Comparison of ENCODE assay signal across 10 cellular contexts in the genomic region with DNA sequence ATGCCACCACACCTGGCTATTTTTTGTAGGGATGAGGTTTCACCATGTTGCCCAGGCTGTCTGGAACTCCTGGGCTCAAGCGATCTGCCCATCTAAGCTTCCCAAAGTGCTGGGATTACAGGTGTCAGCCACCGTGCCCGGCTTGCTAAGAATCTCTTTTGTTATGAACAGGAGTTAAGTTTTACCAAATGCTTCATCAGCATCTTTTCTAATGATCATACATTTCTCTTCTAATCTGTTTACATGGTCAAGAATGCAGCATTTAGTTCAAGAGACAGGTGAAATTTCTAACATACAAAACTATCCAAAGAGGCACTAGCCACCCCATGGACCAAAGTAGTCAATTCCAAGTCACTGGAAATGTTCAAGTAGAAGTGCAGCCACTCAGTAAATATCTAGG.
"Had no signal": no experiment of that assay in that cellular context is flagged by ENCODE, and none has a peak within 500 bp of the region (broad histone marks: within the 10 kb centered on the region; RNA-seq: fewer than 3 reads in every experiment).

No MANE protein-coding gene starts in this region.

- ATAC-seq: HCT116 had no signal

- H3K36me3 ChIP-seq: HAP-1 had no signal

- H3K9me3 ChIP-seq: HAP-1 had no signal

- FAIRE-seq: HTR-8/SVneo had no signal

- H3K27ac ChIP-seq: GM23248, KMS-11 had no signal

- H3K4me2 ChIP-seq: KMS-11 had no signal

- DNase-seq: GM23248, GOT3, H7, HFFc6, Karpas-422, KBM-7 had no signal

- H3K9ac ChIP-seq: GM23248, KMS-11 had no signal

- H3K4me3 ChIP-seq: GM23248, HAP-1 had no signal

- H3K4me1 ChIP-seq: HAP-1 had no signal

- H2AFZ ChIP-seq: GM23248 had no signal
